Comparison of ENCODE assay signal across 17 cellular contexts in the genomic region with DNA sequence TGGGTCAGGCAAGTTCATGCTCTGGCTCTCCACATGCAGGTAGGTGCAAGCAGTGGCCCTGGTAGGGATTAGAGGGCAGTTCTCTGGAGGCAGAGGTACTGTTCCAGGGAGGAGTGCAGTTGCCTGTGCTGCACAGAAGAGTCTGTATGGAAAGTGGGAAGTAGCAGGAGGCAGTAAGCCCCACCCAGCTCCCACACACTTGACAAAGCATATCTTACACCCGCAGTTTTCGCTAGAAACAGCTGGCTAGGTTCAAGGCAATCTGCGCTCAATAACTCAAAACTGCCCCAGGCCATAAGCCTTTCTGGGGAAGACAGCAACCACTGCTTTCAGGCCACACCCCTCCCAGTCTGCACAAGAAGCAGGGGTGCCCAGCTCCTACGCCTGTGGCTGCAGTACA. TPM values are rescaled to one million over a fixed set of nuclear protein-coding genes. Genes with fewer than 3 reads are reported as not detected.
DNase-seq lines count a peak whose midpoint lies in the region; ATAC-seq and TF ChIP-seq lines count a peak whose summit lies in the region.
"Had no signal": no experiment of that assay in that cellular context is flagged by ENCODE, and none has a peak within 500 bp of the region (broad histone marks: within the 10 kb centered on the region; RNA-seq: fewer than 3 reads in every experiment).

No MANE protein-coding gene starts in this region.

- no peak for TF ChIP-seq POLR2A in upper lobe of left lung (IDR thresholded peaks at IDR 0.05)

- no peak for TF ChIP-seq EP300 in upper lobe of left lung (IDR thresholded peaks at IDR 0.05)

- H3K36me3 ChIP-seq in upper lobe of left lung: no peaks in the 10 kb centered on the region
- H3K36me3 ChIP-seq: gastroesophageal sphincter had no signal

- no peaks in the 10 kb centered on the region for H3K4me1 ChIP-seq in upper lobe of left lung
- H3K4me1 ChIP-seq: gastroesophageal sphincter had no signal

- no peak overlapping the region for H3K4me3 ChIP-seq in epithelial cell of esophagus (ENCODE audit: low read length)
- H3K4me3 ChIP-seq in upper lobe of left lung: no peak overlapping the region
- H3K4me3 ChIP-seq: gastroesophageal sphincter had no signal

- intact Hi-C loops in Right ventricle myocardium superior (cut with DNase I): no loop called here
- intact Hi-C loops in cardiac septum (cut with DNase I): loop anchor here (10.0 kb wide), 1 partner anchor 420 kb away; no protein-coding TSS in a partner anchor

- H3K27ac ChIP-seq in upper lobe of left lung: no peak overlapping the region
- H3K27ac ChIP-seq: gastroesophageal sphincter had no signal

- 61 to 65% methylated on average over 3 to 4 of the region's 4 CpGs for whole genome bisulfite sequencing in upper lobe of left lung, 2 donors

- H3K27me3 ChIP-seq in upper lobe of left lung: no peaks in the 10 kb centered on the region
- H3K27me3 ChIP-seq: gastroesophageal sphincter had no signal

- TF ChIP-seq CTCF in epithelial cell of esophagus (IDR thresholded peaks at IDR 0.05; ENCODE audit: insufficient read depth, low read depth, low read length, missing control alignments) (no peak), upper lobe of left lung (IDR thresholded peaks at IDR 0.05) (no peak)

- H3K9me3 ChIP-seq in upper lobe of left lung: peaks cover 3 to 7% (median 5%) of the 10 kb centered on the region in 4 donors

- DNase-seq in Right ventricle myocardium superior: no peak
- DNase-seq in cardiac septum (ENCODE audit: low spot score): no peak
- peak; percentile 91 for DNase-seq in RPMI7951 (ENCODE audit: low read depth)
- DNase-seq in epithelial cell of esophagus (ENCODE audit: low read depth): peak; percentile 24
- DNase-seq in upper lobe of left lung: no peak
- DNase-seq in activated CD4-positive, alpha-beta T cell treated with anti-CD3 and anti-CD28 coated beads for 4 hours: no peak
- DNase-seq: activated naive CD4-positive, alpha-beta T cell; effector memory CD4-positive, alpha-beta T cell; NCI-H2029; NCI-H82; SHP77; stimulated activated CD4-positive, alpha-beta T cell treated with anti-CD3 and anti-CD28 coated beads, Interleukin-12 subunit alpha, Interleukin-12 subunit beta, amount 100 ng/mL, for 4 hours; stimulated activated naive CD8-positive, alpha-beta T cell treated with anti-CD3 and anti-CD28 coated beads, Interleukin-15, amount 100 ng/mL, for 72 hours had no signal

- ATAC-seq in Right ventricle myocardium superior (ENCODE audit: poor library complexity) (peak; percentile 29), upper lobe of left lung (ENCODE audit: low FRiP score in 2 of 2) (peak; percentile 60 to 76), GM21576 (IDR thresholded peaks at IDR 0.05; ENCODE audit: unreplicated experiment) (no peak), HG03196 (IDR thresholded peaks at IDR 0.05; ENCODE audit: unreplicated experiment) (no peak)
- ATAC-seq: gastroesophageal sphincter; stimulated activated naive CD8-positive, alpha-beta T cell treated with anti-CD3 and anti-CD28 coated beads, Interleukin-15, amount 100 ng/mL, for 72 hours had no signal

RNA-seq across cellular contexts. Expression of gene ARMC3, which starts 33.1 kb away (rescaled TPM):
- total RNA-seq in Right ventricle myocardium superior: not detected
- total RNA-seq in cardiac septum: 0.38 TPM
- total RNA-seq in RPMI7951 (2014; rRNA removed; shearing (Covaris generic)): not detected in 2 replicates
- 10 to 100 TPM in 2 of 6 donors, 1 to 10 TPM in 3, under 1 TPM in 1; 0.57 to 56.6 (median 6.4) TPM for total RNA-seq in upper lobe of left lung
- total RNA-seq: gastroesophageal sphincter, omental fat pad had no signal

Comparison
In these comparisons a context has a peak if more than half of its experiments do, and no peak if none do; other contexts are left out.
1. ATAC-seq: peak in Right ventricle myocardium superior (single experiment) and upper lobe of left lung (2 of 2); none in GM21576 (single experiment) and HG03196 (single experiment).
2. DNase-seq: peak in RPMI7951 (single experiment) and epithelial cell of esophagus (single experiment); none in Right ventricle myocardium superior (single experiment), cardiac septum (single experiment), upper lobe of left lung (0 of 2) and activated CD4-positive, alpha-beta T cell treated with anti-CD3 and anti-CD28 coated beads for 4 hours (0 of 2).